In genomic region chr6:96066376-96066775, GRCh38 we compare ENCODE assay signal across 22 cellular contexts. TPM values are rescaled to one million over a fixed set of nuclear protein-coding genes. Genes with fewer than 3 reads are reported as not detected.
"Had no signal": no experiment of that assay in that cellular context is flagged by ENCODE, and none has a peak within 500 bp of the region (broad histone marks: within the 10 kb centered on the region; RNA-seq: fewer than 3 reads in every experiment).

No MANE protein-coding gene starts in this region.

- H3K9me3 ChIP-seq: MG63, Peyer's patch, SJCRH30 had no signal

- ATAC-seq: Right ventricle myocardium inferior, SK-N-SH treated with all-trans-retinoic acid at 6 μM for 48 hours had no signal

- DNase-seq: IMR-90, Karpas-422, KG1, MG63, NCI-H1092 treated with DMSO at 0.1 percent for 48 hours, NCI-H1436, NCI-H187, NCI-H2029, NCI-H2081 treated with DMSO at 0.1 percent for 48 hours, NCI-H2227 treated with DMSO at 0.1 percent for 48 hours, NCI-H524, NCI-H526 treated with DMSO at 0.1 percent for 48 hours, NCI-H774, Peyer's patch, SHP77 treated with DMSO at 0.1 percent for 48 hours, SJCRH30 had no signal

- H3K4me3 ChIP-seq: MG63, PC-9, Peyer's patch, SJCRH30 had no signal

- H2AFZ ChIP-seq: PC-9 had no signal

- H3K36me3 ChIP-seq: MG63, Peyer's patch, SJCRH30 had no signal

- H3K27me3 ChIP-seq: MG63, Peyer's patch, SJCRH30 had no signal

- H3K27ac ChIP-seq: PC-9, Peyer's patch, SJCRH30 had no signal

- H3K4me1 ChIP-seq: Peyer's patch, SJCRH30 had no signal

RNA-seq across cellular contexts. Expression of gene FUT9, which starts 50.6 kb away (rescaled TPM):
- total RNA-seq: HT-29; IMR-90; Peyer's patch; Right ventricle myocardium inferior; RPMI7951; SJCRH30; T-helper 1 cell treated with Interleukin-12 subunit alpha and Interleukin-12 subunit beta and Interleukin-4 antibody, amounts not matched to agents 30 ng/mL and 1 ng/mL, for 36 hours had no signal
